Comparison of ENCODE assay signal across 10 cellular contexts in the genomic region with DNA sequence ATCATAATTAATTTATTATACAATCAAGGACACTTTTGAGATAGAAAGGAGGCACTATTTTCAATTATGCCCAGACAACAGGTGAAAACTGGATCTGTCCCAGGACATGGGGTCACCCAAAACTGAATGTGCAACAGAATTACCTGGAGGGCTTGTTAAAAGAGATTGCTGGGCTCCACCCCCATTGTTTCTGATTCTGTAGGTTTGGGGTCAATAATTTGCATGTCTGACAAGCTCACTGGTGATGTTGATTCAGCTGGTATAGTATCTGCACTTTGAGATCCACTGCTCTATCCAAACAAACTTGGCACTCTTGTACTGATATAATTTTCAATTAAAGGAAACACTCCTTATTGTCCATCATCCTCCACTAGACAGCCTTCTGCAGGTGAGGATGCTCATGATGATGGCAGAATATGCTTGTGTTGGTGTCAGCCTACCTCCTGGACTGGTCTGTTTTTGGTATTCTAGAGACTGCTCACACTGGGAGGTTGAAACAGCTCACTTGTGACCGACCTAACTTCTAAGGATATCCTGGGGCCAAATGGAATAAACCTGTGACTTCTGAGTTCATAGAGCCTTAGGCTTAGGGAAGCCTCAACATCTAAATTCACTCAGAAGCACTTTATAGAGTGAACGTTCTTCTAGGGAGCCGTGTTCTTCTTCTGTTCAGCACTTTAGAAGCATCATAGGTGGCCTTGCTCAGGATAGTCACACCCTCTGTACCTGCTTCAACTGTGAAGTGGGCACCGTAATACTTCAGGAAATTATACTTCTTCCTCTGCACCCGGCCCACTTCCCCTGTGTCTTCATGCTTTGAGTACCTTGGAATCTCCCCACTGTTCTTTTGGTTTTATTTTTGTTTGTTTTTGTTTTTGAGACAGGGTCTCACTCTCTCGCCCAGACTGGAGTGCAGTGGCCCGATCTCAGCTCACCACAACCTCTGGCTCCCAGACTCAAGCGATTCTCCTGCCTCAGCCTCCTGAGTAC. TPM values are rescaled to one million over a fixed set of nuclear protein-coding genes. Genes with fewer than 3 reads are reported as not detected.
A peak's percentile ranks its signal among the peaks of the same experiment; 100 is the strongest.
DNase-seq lines count a peak whose midpoint lies in the region; ATAC-seq and TF ChIP-seq lines count a peak whose summit lies in the region.
"Had no signal": no experiment of that assay in that cellular context is flagged by ENCODE, and none has a peak within 500 bp of the region (broad histone marks: within the 10 kb centered on the region; RNA-seq: fewer than 3 reads in every experiment).

No MANE protein-coding gene starts in this region.

- H3K27me3 Mint-ChIP-seq in activated B cell treated with CpG ODN at 0.5 μM for 24 hours (no peaks in the 10 kb centered on the region), neural progenitor cell (ENCODE audit: insufficient read depth, low read depth) (peaks cover 4% of the 10 kb centered on the region)

- DNase-seq in activated CD4-positive, CD25-positive, alpha-beta regulatory T cell (lab: John Stamatoyannopoulos, UW): no peak
- DNase-seq in activated B cell treated with CpG ODN at 0.5 μM for 24 hours (peak; percentile 33), gastrocnemius medialis (no peak), neural progenitor cell (ENCODE audit: low spot score) (no peak), GM19238 (ENCODE audit: insufficient read length, low spot score) (no peak), NCI-H2107 treated with DMSO at 0.1 percent for 48 hours (lab: John Stamatoyannopoulos, UW; ENCODE audit: unreplicated experiment) (no peak)
- DNase-seq: Right ventricle myocardium superior had no signal

- peaks cover 84% of the 10 kb centered on the region for H3K4me1 Mint-ChIP-seq in activated B cell treated with CpG ODN at 0.5 μM for 24 hours
- no peaks in the 10 kb centered on the region for H3K4me1 Mint-ChIP-seq in neural progenitor cell

- peak overlapping the region; percentile 75 for H3K4me3 Mint-ChIP-seq in activated B cell treated with CpG ODN at 0.5 μM for 24 hours
- H3K4me3 Mint-ChIP-seq in neural progenitor cell: no peak overlapping the region

- H3K9me3 Mint-ChIP-seq in activated B cell treated with CpG ODN at 0.5 μM for 24 hours: no peaks in the 10 kb centered on the region
- no peaks in the 10 kb centered on the region for H3K9me3 Mint-ChIP-seq in neural progenitor cell

- H3K36me3 ChIP-seq in gastrocnemius medialis: no peaks in the 10 kb centered on the region
- H3K36me3 ChIP-seq in neural progenitor cell: no peaks in the 10 kb centered on the region
- H3K36me3 ChIP-seq: cardiac muscle cell had no signal

- H2AFZ ChIP-seq in neural progenitor cell (replicated peaks): no peak overlapping the region

- no peak for TF ChIP-seq POLR2A in gastrocnemius medialis (IDR thresholded peaks at IDR 0.05)

- peak; percentile 50 to 58 for ATAC-seq in activated CD4-positive, CD25-positive, alpha-beta regulatory T cell treated with anti-CD3 and anti-CD28 coated beads, Interleukin-2, amount 50 U/mL, for 24 hours
- ATAC-seq in HG02870 (IDR thresholded peaks at IDR 0.05; ENCODE audit: unreplicated experiment): peak; percentile 60
- peak; percentile 77 for ATAC-seq in activated B cell treated with CpG ODN at 0.5 μM for 24 hours (ENCODE audit: low read depth)
- ATAC-seq in gastrocnemius medialis: no peak

- H3K27ac Mint-ChIP-seq in activated B cell treated with CpG ODN at 0.5 μM for 24 hours (peak overlapping the region; percentile 97), neural progenitor cell (no peak overlapping the region)

- CTCF ChIA-PET in activated B cell treated with CpG ODN at 0.5 μM for 24 hours (lab: Charles Lee): interaction anchor here (3.7 to 9.6 kb wide), 3 partner anchors 10 to 107 kb away, joined by 24 to 237 read pairs (median 122); no protein-coding TSS in a partner anchor

- H3K4me1 ChIP-seq in gastrocnemius medialis (no peaks in the 10 kb centered on the region), neural progenitor cell (no peaks in the 10 kb centered on the region)

- H4K20me1 ChIP-seq in neural progenitor cell (ENCODE audit: low read depth): no peaks in the 10 kb centered on the region

- H3K27me3 ChIP-seq in gastrocnemius medialis: no peaks in the 10 kb centered on the region
- H3K27me3 ChIP-seq in neural progenitor cell: no peaks in the 10 kb centered on the region
- H3K27me3 ChIP-seq: cardiac muscle cell had no signal

- H3K4me3 ChIP-seq in gastrocnemius medialis (peak overlapping the region in 3 of 4 donors; percentile 8 to 34 (median 9)), neural progenitor cell (no peak overlapping the region)
- H3K4me3 ChIP-seq: cardiac muscle cell had no signal

- H3K36me3 Mint-ChIP-seq in activated B cell treated with CpG ODN at 0.5 μM for 24 hours (ENCODE audit: low read depth) (no peaks in the 10 kb centered on the region), neural progenitor cell (no peaks in the 10 kb centered on the region)

- H3F3A ChIP-seq in neural progenitor cell (ENCODE audit: low read depth): no peaks in the 10 kb centered on the region

- no peak overlapping the region for H3K9ac ChIP-seq in neural progenitor cell

- POLR2A ChIA-PET in activated B cell treated with CpG ODN at 0.5 μM for 24 hours (lab: Charles Lee): interaction anchor here (0.7 to 7.3 kb wide), 7 partner anchors 8 to 128 kb away, joined by 3 to 91 read pairs (median 7); no protein-coding TSS in a partner anchor

- intact Hi-C loops in activated B cell treated with CpG ODN at 0.5 μM for 24 hours (cut with micrococcal nuclease): loop anchor here (1.0 to 10.0 kb wide), 4 partner anchors 10 to 918 kb away; partner anchors contain the start of gene TSC22D2
- intact Hi-C loops in gastrocnemius medialis (cut with DNase I; ENCODE audit: low total_unique reads): no loop called here

- TF ChIP-seq CTCF in activated B cell treated with CpG ODN at 0.5 μM for 24 hours (IDR thresholded peaks at IDR 0.05): no peak
- TF ChIP-seq CTCF in gastrocnemius medialis (IDR thresholded peaks at IDR 0.05 in 4 of 5, conservative IDR thresholded peaks at IDR 0.05 in 1 of 5): no peak
- no peak for TF ChIP-seq CTCF in neural progenitor cell (IDR thresholded peaks at IDR 0.05)

- no peaks in the 10 kb centered on the region for H3K9me3 ChIP-seq in gastrocnemius medialis
- no peaks in the 10 kb centered on the region for H3K9me3 ChIP-seq in neural progenitor cell (ENCODE audit: low read depth)

- no peak overlapping the region for H3K4me2 ChIP-seq in neural progenitor cell

- H3K79me2 ChIP-seq in neural progenitor cell (ENCODE audit: low read depth): no peaks in the 10 kb centered on the region

- in situ Hi-C loops in gastrocnemius medialis (cut with MboI; ENCODE audit: low sequenced_read_pairs in 4 of 4): loop anchor here in 2 of 4 donors (5.0 kb wide), 2 partner anchors 49 to 109 kb away; no protein-coding TSS in a partner anchor

- H3K27ac ChIP-seq in gastrocnemius medialis (peak overlapping the region; percentile 1 to 41 (median 26)), neural progenitor cell (no peak overlapping the region)
- H3K27ac ChIP-seq: cardiac muscle cell had no signal

RNA-seq across cellular contexts. Expression of gene P2RY14, which starts 2.0 kb away (rescaled TPM):
- 0.88 and 1.5 TPM in 2 replicates for total RNA-seq in activated B cell treated with CpG ODN at 0.5 μM for 24 hours
- 1 to 10 TPM; 3.3 to 5.2 (median 3.8) TPM for total RNA-seq in gastrocnemius medialis
- total RNA-seq in neural progenitor cell (ENCODE audit: low replicate concordance): not detected in 2 replicates

RNA-seq across cellular contexts. Expression of gene GPR87, which starts 40.3 kb away (rescaled TPM):
- total RNA-seq in activated B cell treated with CpG ODN at 0.5 μM for 24 hours (not detected in 2 replicates), gastrocnemius medialis (not detected), neural progenitor cell (ENCODE audit: low replicate concordance) (not detected in 2 replicates)
- total RNA-seq: cardiac muscle cell, Right ventricle myocardium superior had no signal

RNA-seq across cellular contexts. Expression of gene P2RY13, which starts 53.0 kb away (rescaled TPM):
- 0.33 and 0.34 TPM in 2 replicates for total RNA-seq in activated B cell treated with CpG ODN at 0.5 μM for 24 hours
- 1 to 10 TPM in 1 of 4 donors, under 1 TPM in 3; 0.12 to 1.2 (median 0.30) TPM for total RNA-seq in gastrocnemius medialis
- total RNA-seq in neural progenitor cell (ENCODE audit: low replicate concordance): not detected in 2 replicates
- total RNA-seq: cardiac muscle cell had no signal

Comparison
In these comparisons a context has a peak if more than half of its experiments do, and no peak if none do; other contexts are left out.
1. ATAC-seq: peak in activated CD4-positive, CD25-positive, alpha-beta regulatory T cell treated with anti-CD3 and anti-CD28 coated beads, Interleukin-2, amount 50 U/mL, for 24 hours (2 of 2), HG02870 (single experiment) and activated B cell treated with CpG ODN at 0.5 μM for 24 hours (single experiment); none in gastrocnemius medialis (0 of 2).